In genomic region chr3:164278550-164278949, GRCh38 we compare ENCODE assay signal across 11 cellular contexts.
"Had no signal": no experiment of that assay in that cellular context is flagged by ENCODE, and none has a peak within 500 bp of the region (broad histone marks: within the 10 kb centered on the region; RNA-seq: fewer than 3 reads in every experiment).

No MANE protein-coding gene starts in this region.

- H3K9me3 ChIP-seq: HAP-1 had no signal

- DNase-seq: GM23248, GOT3, H7, H9, HCEC 1CT, HFFc6 had no signal

- H3K4me1 ChIP-seq: HAP-1 had no signal

- H3K36me3 ChIP-seq: HAP-1 had no signal

- H3K4me3 ChIP-seq: GM23248, GM23338, HAP-1 had no signal

- H3K27ac ChIP-seq: GM23248 had no signal

- H3K27ac Mint-ChIP-seq: GM23338, HFFc6 had no signal

- H3K9ac ChIP-seq: GM23248 had no signal

- H3K4me3 Mint-ChIP-seq: GM23338, H9, HFFc6 had no signal

- ATAC-seq: GM23338, HCT116 had no signal

- FAIRE-seq: H1, H54 had no signal
